9 cellular contexts compared by ENCODE assay signal in genomic region chr3:120908030-120908802, GRCh38. TPM values are rescaled to one million over a fixed set of nuclear protein-coding genes. Genes with fewer than 3 reads are reported as not detected.
DNase-seq lines count a peak whose midpoint lies in the region; ATAC-seq and TF ChIP-seq lines count a peak whose summit lies in the region.
"Had no signal": no experiment of that assay in that cellular context is flagged by ENCODE, and none has a peak within 500 bp of the region (broad histone marks: within the 10 kb centered on the region; RNA-seq: fewer than 3 reads in every experiment).

STXBP5L (plus strand) TSS chr3:120908205; CDS start chr3:120909579, 1,374 bp downstream.

- peaks cover 0 to 7% (median 6%) of the 10 kb centered on the region in 5 donors for H3K36me3 Mint-ChIP-seq in naive thymus-derived CD4-positive, alpha-beta T cell

- peak within 1 kb of the TSS; percentile 14 to 50 (median 38) for H3K4me3 ChIP-seq in fibroblast of lung (replicated peaks in 1 of 4; ENCODE audit: control extremely low read depth in 1 of 4, insufficient read depth in 1 of 4, low read depth in 3 of 4, low read length in 4 of 4)
- peak within 1 kb of the TSS; percentile 8 for H3K4me3 ChIP-seq in naive thymus-derived CD4-positive, alpha-beta T cell (ENCODE audit: low read length)
- H3K4me3 ChIP-seq: PC-9 had no signal

- H3K27me3 Mint-ChIP-seq in naive thymus-derived CD4-positive, alpha-beta T cell: peaks cover 53 to 74% (median 66%) of the 10 kb centered on the region in 5 donors

- H3K27me3 ChIP-seq in fibroblast of lung (ENCODE audit: control insufficient read depth, insufficient read depth, low read length): peaks cover 8% of the 10 kb centered on the region
- H3K27me3 ChIP-seq in naive thymus-derived CD4-positive, alpha-beta T cell (ENCODE audit: control insufficient read depth in 2 of 2, insufficient read depth in 2 of 2, low read length in 2 of 2): peaks cover 7 to 24% of the 10 kb centered on the region in 2 donors

- H3K4me3 Mint-ChIP-seq in naive thymus-derived CD4-positive, alpha-beta T cell: peak within 1 kb of the TSS; percentile 70 to 90 (median 83)

- POLR2A ChIA-PET in naive thymus-derived CD4-positive, alpha-beta T cell (lab: Charles Lee): no interaction called here

- H3K27ac ChIP-seq in fibroblast of lung (ENCODE audit: insufficient read depth, low read length): no peak within 1 kb of the TSS
- no peak within 1 kb of the TSS for H3K27ac ChIP-seq in naive thymus-derived CD4-positive, alpha-beta T cell (ENCODE audit: low read depth, low read length)
- H3K27ac ChIP-seq: PC-9 had no signal

- TF ChIP-seq CTCF in fibroblast of lung (conservative IDR thresholded peaks at IDR 0.05 in 1 of 2, IDR thresholded peaks at IDR 0.05 in 1 of 2; ENCODE audit: low read depth in 1 of 2, low read length in 2 of 2): no peak

- peaks cover 2% of the 10 kb centered on the region for H3K4me1 ChIP-seq in fibroblast of lung (ENCODE audit: control insufficient read depth, extremely low read depth, insufficient read depth, low read length)
- H3K4me1 ChIP-seq in naive thymus-derived CD4-positive, alpha-beta T cell (ENCODE audit: control insufficient read depth in 2 of 2, insufficient read depth in 2 of 2, low read length in 2 of 2): peaks cover 0 to 8% of the 10 kb centered on the region in 2 donors

- H3K4me2 ChIP-seq in fibroblast of lung (ENCODE audit: extremely low read depth, insufficient read depth, low read length): peak within 1 kb of the TSS; percentile 80
- H3K4me2 ChIP-seq: PC-9 had no signal

- ATAC-seq in GM18511 (IDR thresholded peaks at IDR 0.05; ENCODE audit: unreplicated experiment): peak; percentile 97
- peak; percentile 97 for ATAC-seq in HG02970 (IDR thresholded peaks at IDR 0.05; ENCODE audit: low FRiP score, unreplicated experiment)
- peak; percentile 67 for ATAC-seq in naive thymus-derived CD4-positive, alpha-beta T cell

- no peaks in the 10 kb centered on the region for H3K36me3 ChIP-seq in fibroblast of lung (ENCODE audit: control insufficient read depth, insufficient read depth, low read length)
- no peaks in the 10 kb centered on the region for H3K36me3 ChIP-seq in naive thymus-derived CD4-positive, alpha-beta T cell (ENCODE audit: control insufficient read depth in 2 of 3, insufficient read depth in 3 of 3, low read length in 3 of 3)

- H3K4me1 Mint-ChIP-seq in naive thymus-derived CD4-positive, alpha-beta T cell: peaks cover 10 to 26% (median 21%) of the 10 kb centered on the region in 7 donors

- no peaks in the 10 kb centered on the region for H3K9me3 ChIP-seq in fibroblast of lung (ENCODE audit: control insufficient read depth, insufficient read depth, low read depth, low read length)
- no peaks in the 10 kb centered on the region for H3K9me3 ChIP-seq in naive thymus-derived CD4-positive, alpha-beta T cell (ENCODE audit: control insufficient read depth in 2 of 3, low read length in 3 of 3)

- peak within 1 kb of the TSS in 1 of 9 donors; percentile 83 for H3K27ac Mint-ChIP-seq in naive thymus-derived CD4-positive, alpha-beta T cell

- H2AFZ ChIP-seq in fibroblast of lung (ENCODE audit: low read length): no peak within 1 kb of the TSS
- H2AFZ ChIP-seq: PC-9 had no signal

- CTCF ChIA-PET in naive thymus-derived CD4-positive, alpha-beta T cell (lab: Charles Lee): no interaction called here

- intact Hi-C loops in naive thymus-derived CD4-positive, alpha-beta T cell (cut with micrococcal nuclease): no loop called here

- no peak within 1 kb of the TSS for H3K9ac ChIP-seq in fibroblast of lung (ENCODE audit: insufficient read depth, low read length)

- no peaks in the 10 kb centered on the region for H4K20me1 ChIP-seq in fibroblast of lung (ENCODE audit: control insufficient read depth, extremely low read depth, insufficient read depth, low read length)

- peaks cover 0 to 29% (median 9%) of the 10 kb centered on the region in 11 donors for H3K9me3 Mint-ChIP-seq in naive thymus-derived CD4-positive, alpha-beta T cell

- H3K79me2 ChIP-seq in fibroblast of lung (ENCODE audit: control insufficient read depth, insufficient read depth, low read length): no peaks in the 10 kb centered on the region

- DNase-seq in AG08396 (ENCODE audit: low spot score): peak; percentile 79
- peak; percentile 38 for DNase-seq in NCI-H2029 treated with DMSO at 0.1 percent for 48 hours (lab: John Stamatoyannopoulos, UW)
- peak; percentile 81 for DNase-seq in activated CD8-positive, alpha-beta memory T cell treated with anti-CD3 and anti-CD28 coated beads, Interleukin-2, amount 50 U/mL, for 48 hours
- DNase-seq in fibroblast of lung (ENCODE audit: low read depth in 2 of 2): peak; percentile 51 to 72
- DNase-seq in naive thymus-derived CD4-positive, alpha-beta T cell: peak in 7 of 9 donors; percentile 5 to 62 (median 10)
- DNase-seq in stromal cell of bone marrow (ENCODE audit: low read depth): peak; percentile 23

RNA-seq across cellular contexts. Expression of gene STXBP5L, which starts in this region (rescaled TPM):
- not detected in 2 replicates for total RNA-seq in fibroblast of lung
- not detected in 2 replicates for polyA plus RNA-seq in fibroblast of lung
- polyA plus RNA-seq in fibroblast of lung (2012): not detected in 2 replicates
- not detected in 2 replicates for polyA minus RNA-seq in fibroblast of lung (ENCODE audit: low replicate concordance)
- not detected for total RNA-seq in naive thymus-derived CD4-positive, alpha-beta T cell
- polyA plus RNA-seq in naive thymus-derived CD4-positive, alpha-beta T cell: not detected
- total RNA-seq: PC-9 had no signal

Comparison
In these comparisons a context has a peak if more than half of its experiments do, and no peak if none do; other contexts are left out.
1. Peak in DNase-seq, H3K4me3 ChIP-seq and H3K4me2 ChIP-seq in fibroblast of lung; RNA of the gene not detected or under 1 TPM.
2. Peak in DNase-seq, ATAC-seq and H3K4me3 ChIP-seq in naive thymus-derived CD4-positive, alpha-beta T cell; RNA of the gene not detected or under 1 TPM.
3. DNase-seq: peak in every context shown above with its lines; median percentile 81 in activated CD8-positive, alpha-beta memory T cell treated with anti-CD3 and anti-CD28 coated beads, Interleukin-2, amount 50 U/mL, for 48 hours; 79 in AG08396; 62 in fibroblast of lung; 38 in NCI-H2029 treated with DMSO at 0.1 percent for 48 hours; 23 in stromal cell of bone marrow; 10 in naive thymus-derived CD4-positive, alpha-beta T cell.